1 cellular context compared by ENCODE assay signal in the genomic region with DNA sequence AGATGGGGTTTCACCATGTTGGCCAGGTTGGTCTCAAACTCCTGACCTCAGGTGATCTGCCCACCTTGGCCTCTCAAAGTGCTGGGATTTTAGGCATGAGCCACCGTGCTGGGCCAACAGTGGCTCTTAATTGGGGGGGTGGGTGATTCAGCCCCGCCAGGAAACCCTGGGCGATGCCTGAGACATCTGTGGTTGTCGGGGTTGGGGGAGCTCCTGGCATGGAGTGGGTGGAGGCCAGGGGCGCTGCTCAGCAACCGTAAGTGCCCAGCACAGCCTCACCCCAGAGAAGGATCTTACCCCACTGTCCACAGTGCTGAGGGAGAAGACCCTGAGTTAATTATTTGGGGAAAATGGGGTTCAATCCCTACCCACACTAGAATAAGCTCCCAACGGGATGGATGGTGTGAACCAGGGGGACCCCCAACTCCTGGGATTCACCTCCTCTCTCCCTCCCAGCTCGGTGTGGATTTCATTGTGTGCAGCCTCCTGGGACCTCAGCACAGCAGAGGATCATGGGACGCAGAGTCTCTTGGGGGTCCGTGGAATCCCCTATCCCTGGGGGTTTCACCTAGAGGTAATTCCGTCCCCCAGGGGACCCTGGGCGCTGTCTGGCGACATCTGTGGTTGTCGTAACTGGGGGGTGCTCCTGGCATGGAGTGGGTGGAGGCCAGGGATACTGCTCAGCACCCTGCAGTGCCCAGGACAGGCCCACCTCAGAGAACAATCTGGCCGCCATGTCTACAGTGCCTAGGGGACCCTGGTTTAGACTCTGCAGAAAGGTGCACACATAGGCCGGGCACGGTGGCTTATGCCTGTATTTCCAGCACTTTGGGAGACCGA.
TF ChIP-seq lines count a peak whose summit lies in the region.

No MANE protein-coding gene starts in this region.

TF ChIP-seq in H1, 55 proteins besides CTCF, POLR2A, EP300 and RAD21:
- TF ChIP-seq KDM4A (IDR thresholded peaks at IDR 0.05; ENCODE audit: low read depth, low read length, severe bottlenecking) (no peak), POLR2AphosphoS5 (IDR thresholded peaks at IDR 0.05; ENCODE audit: low read depth, low read length) (no peak), TBP (IDR thresholded peaks at IDR 0.05; ENCODE audit: low read depth, low read length) (no peak), FOSL1 (IDR thresholded peaks at IDR 0.05; ENCODE audit: insufficient read depth, low read depth, low read length) (no peak), CEBPB (IDR thresholded peaks at IDR 0.05; ENCODE audit: low read depth, low read length) (no peak), CTBP2 (IDR thresholded peaks at IDR 0.05; ENCODE audit: borderline replicate concordance, insufficient read depth, insufficient read length, low read length) (no peak), SAP30 (IDR thresholded peaks at IDR 0.05; ENCODE audit: insufficient read depth, insufficient replicate concordance, low read length) (no peak), SP2 (IDR thresholded peaks at IDR 0.05; ENCODE audit: low read length) (no peak), SIN3A (conservative IDR thresholded peaks at IDR 0.05 in 1 of 2, IDR thresholded peaks at IDR 0.05 in 1 of 2; ENCODE audit: low read depth in 1 of 2, low read length in 2 of 2) (no peak)
